22 cellular contexts compared by ENCODE assay signal in genomic region chr9:105254226-105254625, GRCh38. TPM values are rescaled to one million over a fixed set of nuclear protein-coding genes. Genes with fewer than 3 reads are reported as not detected.
A peak's percentile ranks its signal among the peaks of the same experiment; 100 is the strongest.
DNase-seq lines count a peak whose midpoint lies in the region; ATAC-seq, FAIRE-seq and TF ChIP-seq lines count a peak whose summit lies in the region.
"Had no signal": no experiment of that assay in that cellular context is flagged by ENCODE, and none has a peak within 500 bp of the region (broad histone marks: within the 10 kb centered on the region; RNA-seq: fewer than 3 reads in every experiment).

No MANE protein-coding gene starts in this region.

- no peak for TF ChIP-seq RAD21 in A549 (conservative IDR thresholded peaks at IDR 0.05 in 1 of 2, IDR thresholded peaks at IDR 0.05 in 1 of 2)

- TF ChIP-seq EP300 in A549 (IDR thresholded peaks at IDR 0.05), result no peak

- no peak overlapping the region for H3K27ac ChIP-seq in A549
- no peak overlapping the region for H3K27ac ChIP-seq in KMS-11
- H3K27ac ChIP-seq: right atrium auricular region, tibial nerve had no signal

- 0 out of 3 replicates have a peak overlapping the region, but pooled peaks have one; percentile 12 for H3K4me2 ChIP-seq in A549
- peak overlapping the region; percentile 68; the same call in 1 of the 2 replicates for H3K4me2 ChIP-seq in KMS-11

- H3K4me1 ChIP-seq in A549 (peaks cover 28% of the 10 kb centered on the region), KMS-11 (ENCODE audit: low read depth, poor library complexity, severe bottlenecking) (peaks cover 96% of the 10 kb centered on the region)

- no peaks in the 10 kb centered on the region for H3K27me3 ChIP-seq in KMS-11 (ENCODE audit: insufficient read depth, low read depth)
- H3K27me3 ChIP-seq: right atrium auricular region, tibial nerve had no signal

- no peak; a peak in 1 of 6 replicates for ATAC-seq in A549
- peak; percentile 69 for ATAC-seq in left colon
- ATAC-seq in HG02885 (IDR thresholded peaks at IDR 0.05; ENCODE audit: poor library complexity, unreplicated experiment), result no peak
- ATAC-seq: activated T-helper 17 cell treated with anti-CD3 and anti-CD28 coated beads, Interleukin-2, amount 50 U/mL, for 72 hours; stimulated activated naive B cell treated with anti-CD40 and anti-IgM and Interleukin-4, amounts not matched to agents 10 μg/mL and 1 μg/mL and 100 μg/mL, for 72 hours had no signal

- intact Hi-C loops in left colon (cut with DNase I, micrococcal nuclease) (loop anchor here in 1 of 2 donors (10.0 kb wide), 1 partner anchor 61 kb away; no protein-coding TSS in a partner anchor), lower leg skin (cut with DNase I; ENCODE audit: low total_unique reads) (no loop called here)

- no peak for DNase-seq in A549 (ENCODE audit: low read depth in 1 of 2, low spot score in 1 of 2)
- DNase-seq in SW480 (ENCODE audit: low spot score), result peak; percentile 24
- DNase-seq in left colon, result peak; percentile 76 to 84
- DNase-seq in occipital lobe (lab: John Stamatoyannopoulos, UW), result no peak
- DNase-seq in lower leg skin (ENCODE audit: low spot score in 2 of 2), result no peak
- DNase-seq in GOT3 (lab: John Stamatoyannopoulos, UW), result no peak
- DNase-seq: ACHN; CD4-positive, CD25-positive, alpha-beta regulatory T cell; DMS79 treated with DMSO at 0.1 percent for 48 hours; effector CD4-positive, alpha-beta T cell; mesendoderm; NCI-H1436 treated with DMSO at 0.1 percent for 48 hours; NCI-H524; stimulated activated CD4-positive, alpha-beta T cell treated with anti-CD3 and anti-CD28 coated beads, Interleukin-15, amount 100 ng/mL, for 24 hours; stimulated activated naive B cell treated with anti-CD40 and anti-IgM and Interleukin-4, amounts not matched to agents 10 μg/mL and 1 μg/mL and 100 μg/mL, for 72 hours; T-helper 9 cell had no signal

- TF ChIP-seq CTCF in A549 (IDR thresholded peaks at IDR 0.05) (no peak), KMS-11 (conservative IDR thresholded peaks at IDR 0.05; ENCODE audit: low read depth, low read length) (no peak), lower leg skin (IDR thresholded peaks at IDR 0.05) (no peak)

- no peak overlapping the region for H2AFZ ChIP-seq in KMS-11 (ENCODE audit: low read depth)

- H4K20me1 ChIP-seq in KMS-11 (ENCODE audit: insufficient read depth), result no peaks in the 10 kb centered on the region; the same call in 1 of the 2 replicates

- FAIRE-seq in A549 (lab: Jason Lieb, UNC), result no peak
- FAIRE-seq: islet of Langerhans had no signal

- peaks cover 97% of the 10 kb centered on the region for H3K79me2 ChIP-seq in KMS-11 (ENCODE audit: insufficient read depth, low read depth)

- no peak overlapping the region for H3K4me3 ChIP-seq in A549
- H3K4me3 ChIP-seq in KMS-11 (IDR thresholded peaks at IDR 0.05; ENCODE audit: insufficient read depth, low read depth, low read length), result no peak overlapping the region
- no peak overlapping the region for H3K4me3 ChIP-seq in lower leg skin (ENCODE audit: low read depth, poor library complexity, severe bottlenecking)
- H3K4me3 ChIP-seq: right atrium auricular region, tibial nerve had no signal

- POLR2A ChIA-PET in A549 (lab: Yijun Ruan, JAX), result interaction anchor here (0.9 to 3.5 kb wide), 2 partner anchors 10 to 43 kb away, joined by 3 to 15 read pairs; partner anchors contain the start of gene SLC44A1

- CTCF ChIA-PET in A549 (lab: Yijun Ruan, JAX), result interaction anchor here (0.9 to 1.2 kb wide), 2 partner anchors 13 to 16 kb away, joined by 3 read pairs; no protein-coding TSS in a partner anchor

- no peaks in the 10 kb centered on the region for H3K36me3 ChIP-seq in KMS-11 (ENCODE audit: insufficient read depth)
- H3K36me3 ChIP-seq: right atrium auricular region, tibial nerve had no signal

- TF ChIP-seq POLR2A in A549 (IDR thresholded peaks at IDR 0.05; ENCODE audit: low read length), result no peak
- TF ChIP-seq POLR2A in lower leg skin (IDR thresholded peaks at IDR 0.05), result no peak

- H3K9me3 ChIP-seq in A549, result no peaks in the 10 kb centered on the region
- H3K9me3 ChIP-seq: right atrium auricular region, tibial nerve had no signal

- 61% methylated on average over 4 of the region's 4 CpGs for WGBS in A549 (ENCODE audit: missing lambda C conversion rate)
- 44 to 54% methylated on average over 4 of the region's 4 CpGs for whole genome bisulfite sequencing in lower leg skin, 2 donors

- H3K9ac ChIP-seq in KMS-11, result no peak overlapping the region

TF ChIP-seq in A549, 52 proteins besides CTCF, POLR2A, EP300 and RAD21:
- TF ChIP-seq MAFK (IDR thresholded peaks at IDR 0.05; ENCODE audit: partially characterized antibody) (peak; percentile 33), CBX8 (IDR thresholded peaks at IDR 0.05) (no peak), EHF (CRISPR knock-in tag; IDR thresholded peaks at IDR 0.05) (no peak)
- TF ChIP-seq, protein P1, sequence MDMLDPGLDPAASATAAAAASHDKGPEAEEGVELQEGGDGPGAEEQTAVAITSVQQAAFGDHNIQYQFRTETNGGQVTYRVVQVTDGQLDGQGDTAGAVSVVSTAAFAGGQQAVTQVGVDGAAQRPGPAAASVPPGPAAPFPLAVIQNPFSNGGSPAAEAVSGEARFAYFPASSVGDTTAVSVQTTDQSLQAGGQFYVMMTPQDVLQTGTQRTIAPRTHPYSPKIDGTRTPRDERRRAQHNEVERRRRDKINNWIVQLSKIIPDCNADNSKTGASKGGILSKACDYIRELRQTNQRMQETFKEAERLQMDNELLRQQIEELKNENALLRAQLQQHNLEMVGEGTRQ (IDR thresholded peaks at IDR 0.05), result no peak
- TF ChIP-seq, protein P2, sequence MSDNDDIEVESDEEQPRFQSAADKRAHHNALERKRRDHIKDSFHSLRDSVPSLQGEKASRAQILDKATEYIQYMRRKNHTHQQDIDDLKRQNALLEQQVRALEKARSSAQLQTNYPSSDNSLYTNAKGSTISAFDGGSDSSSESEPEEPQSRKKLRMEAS (IDR thresholded peaks at IDR 0.05), result no peak

RNA-seq across cellular contexts. Expression of gene SLC44A1, which starts 9.8 kb away (rescaled TPM):
- 19.6 and 38.8 TPM in 2 replicates for polyA plus RNA-seq in A549 (2011; rRNA removed)
- 4.9 and 8.1 TPM in 2 replicates for polyA plus RNA-seq in A549 (2012; cell fraction: cytosol; rRNA removed)
- polyA plus RNA-seq in A549 (2012; cell fraction: nucleus; rRNA removed), result 2.3 and 3.3 TPM in 2 replicates
- 22.8 to 33.0 TPM (median 27.2 TPM) in 3 replicates for polyA plus RNA-seq in A549 (2017; fragmentation: RNase III; extraction: RNeasy Plus Mini Kit Qiagen cat#74134 plus additional on column Dnase treatment)
- 44.0 and 49.7 TPM in 2 replicates for polyA minus RNA-seq in A549 (2011; rRNA and poly(A)+ RNA removed)
- 100 to 1,000 TPM; 147 to 157 TPM for total RNA-seq in left colon
- 54.9 TPM for total RNA-seq in occipital lobe
- total RNA-seq in lower leg skin, result 10 to 100 TPM; 51.1 to 82.2 (median 70.5) TPM

Comparison
In these comparisons a context has a peak if more than half of its experiments do, and no peak if none do; other contexts are left out.
1. DNase-seq: peak in SW480 (single experiment) and left colon (2 of 2); none in A549 (0 of 2), occipital lobe (single experiment), lower leg skin (0 of 2) and GOT3 (single experiment).